Comparison of ENCODE assay signal across 1 cellular context in the genomic region with DNA sequence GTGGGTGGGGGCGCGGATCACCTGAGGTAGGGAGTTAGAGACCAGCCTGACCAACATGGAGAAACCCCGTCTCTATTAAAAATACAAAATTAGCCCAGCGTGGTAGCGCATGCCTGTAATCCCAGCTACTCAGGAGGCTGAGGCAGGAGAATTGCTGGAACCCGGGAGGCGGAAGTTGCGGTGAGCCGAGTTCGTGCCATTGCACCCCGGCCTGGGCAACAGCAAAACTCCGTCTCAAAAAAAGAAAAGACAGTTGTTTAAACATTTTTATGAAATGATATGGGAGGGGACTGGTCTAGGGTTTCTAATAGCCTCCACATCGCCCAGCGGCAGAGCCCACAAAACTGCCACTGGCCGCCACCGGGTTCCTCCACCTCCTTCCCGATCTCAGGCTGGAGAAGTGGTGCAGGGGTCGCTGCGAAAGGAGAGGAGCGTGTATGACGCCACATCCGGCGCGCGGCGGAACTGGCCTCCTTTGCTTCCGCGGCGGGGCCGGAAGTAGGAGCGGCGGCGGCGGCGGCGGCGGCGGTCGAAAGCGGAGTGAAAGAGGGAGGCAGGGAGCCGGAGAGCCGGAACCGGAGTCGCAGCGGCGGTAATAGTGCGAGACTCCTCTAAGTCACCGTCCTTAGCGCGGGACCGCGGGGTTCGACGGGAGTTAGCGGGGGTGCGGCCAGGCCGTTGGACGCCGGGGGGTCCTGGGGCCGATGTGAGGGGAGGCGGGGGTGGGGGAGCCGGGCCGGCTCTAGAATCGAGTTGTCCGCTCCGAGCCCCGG.
TF ChIP-seq lines count a peak whose summit lies in the region.

Gene PPP4C, plus strand, starts transcription at position 492 of the 773 bp plus-strand sequence. CDS start 384 bp downstream, outside the sequence.

TF ChIP-seq in HepG2, 621 proteins besides CTCF, POLR2A, EP300 and RAD21 (continued from another document and continues in another):
- TF ChIP-seq ZBTB4 (CRISPR knock-in tag; IDR thresholded peaks at IDR 0.05; ENCODE audit: borderline replicate concordance) = no peak
- no peak for TF ChIP-seq ISX (CRISPR knock-in tag; conservative IDR thresholded peaks at IDR 0.05)
- TF ChIP-seq MAFK (conservative IDR thresholded peaks at IDR 0.05 in 1 of 2, IDR thresholded peaks at IDR 0.05 in 1 of 2; ENCODE audit: low read length in 2 of 2) = no peak
- no peak for TF ChIP-seq ESRRA (CRISPR knock-in tag; IDR thresholded peaks at IDR 0.05; ENCODE audit: low read depth)
- TF ChIP-seq ZFP36 (IDR thresholded peaks at IDR 0.05; ENCODE audit: borderline replicate concordance, low read depth, low read length, partially characterized antibody) = no peak
- TF ChIP-seq XRCC5 (optimal IDR thresholded peaks at IDR 0.05; ENCODE audit: low read length) = no peak
- 0 out of 2 replicates have a peak, but pooled peaks have one; percentile 50 for TF ChIP-seq PLSCR1 (CRISPR knock-in tag; IDR thresholded peaks at IDR 0.05; ENCODE audit: borderline replicate concordance)
- no peak for TF ChIP-seq ZNF317 (CRISPR knock-in tag; IDR thresholded peaks at IDR 0.05)
- 0 out of 2 replicates have a peak, but pooled peaks have one; percentile 47 for TF ChIP-seq MED13 (CRISPR knock-in tag; IDR thresholded peaks at IDR 0.05)
- peak; percentile 78 for TF ChIP-seq ZFP82 (CRISPR knock-in tag; IDR thresholded peaks at IDR 0.05; ENCODE audit: borderline replicate concordance)
- no peak for TF ChIP-seq ZNF101 (CRISPR knock-in tag; IDR thresholded peaks at IDR 0.05; ENCODE audit: borderline replicate concordance, low read depth)
- no peak; the same call in 1 of the 2 replicates for TF ChIP-seq ZMYM4 (CRISPR knock-in tag; IDR thresholded peaks at IDR 0.05)
- TF ChIP-seq MAF1 (CRISPR knock-in tag; IDR thresholded peaks at IDR 0.05; ENCODE audit: borderline replicate concordance) = no peak
- TF ChIP-seq ZNF407 (CRISPR knock-in tag; IDR thresholded peaks at IDR 0.05; ENCODE audit: not compliant biosample characterization) = no peak
- no peak for TF ChIP-seq HHEX (CRISPR knock-in tag; IDR thresholded peaks at IDR 0.05)
- TF ChIP-seq HNF1B (CRISPR knock-in tag; IDR thresholded peaks at IDR 0.05) = 0 out of 2 replicates have a peak, but pooled peaks have one; percentile 10
- TF ChIP-seq ZNF543 (CRISPR knock-in tag; IDR thresholded peaks at IDR 0.05) = no peak
- peak; percentile 90 for TF ChIP-seq TAF1 (CRISPR knock-in tag; IDR thresholded peaks at IDR 0.05)
- TF ChIP-seq RNF2 (conservative IDR thresholded peaks at IDR 0.05; ENCODE audit: low read depth) = no peak
- TF ChIP-seq, protein P1, sequence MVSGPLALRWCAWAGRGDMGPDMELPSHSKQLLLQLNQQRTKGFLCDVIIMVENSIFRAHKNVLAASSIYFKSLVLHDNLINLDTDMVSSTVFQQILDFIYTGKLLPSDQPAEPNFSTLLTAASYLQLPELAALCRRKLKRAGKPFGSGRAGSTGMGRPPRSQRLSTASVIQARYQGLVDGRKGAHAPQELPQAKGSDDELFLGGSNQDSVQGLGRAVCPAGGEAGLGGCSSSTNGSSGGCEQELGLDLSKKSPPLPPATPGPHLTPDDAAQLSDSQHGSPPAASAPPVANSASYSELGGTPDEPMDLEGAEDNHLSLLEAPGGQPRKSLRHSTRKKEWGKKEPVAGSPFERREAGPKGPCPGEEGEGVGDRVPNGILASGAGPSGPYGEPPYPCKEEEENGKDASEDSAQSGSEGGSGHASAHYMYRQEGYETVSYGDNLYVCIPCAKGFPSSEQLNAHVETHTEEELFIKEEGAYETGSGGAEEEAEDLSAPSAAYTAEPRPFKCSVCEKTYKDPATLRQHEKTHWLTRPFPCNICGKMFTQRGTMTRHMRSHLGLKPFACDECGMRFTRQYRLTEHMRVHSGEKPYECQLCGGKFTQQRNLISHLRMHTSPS (CRISPR knock-in tag; IDR thresholded peaks at IDR 0.05; ENCODE audit: low read depth) = no peak
- no peak; the same call in none of the 2 replicates for TF ChIP-seq TMF1 (CRISPR knock-in tag; IDR thresholded peaks at IDR 0.05; ENCODE audit: low read depth)
- no peak for TF ChIP-seq TOE1 (CRISPR knock-in tag; IDR thresholded peaks at IDR 0.05)
- TF ChIP-seq ZGPAT (CRISPR knock-in tag; IDR thresholded peaks at IDR 0.05) = peak; percentile 75; the same call in 1 of the 2 replicates
- TF ChIP-seq PRDM4 (CRISPR knock-in tag; IDR thresholded peaks at IDR 0.05; ENCODE audit: borderline replicate concordance) = no peak
- TF ChIP-seq GATAD1 (CRISPR knock-in tag; IDR thresholded peaks at IDR 0.05) = peak; percentile 96
- no peak for TF ChIP-seq CBX2 (IDR thresholded peaks at IDR 0.05; ENCODE audit: low read depth, low read length)
- TF ChIP-seq CBX2 (CRISPR knock-in tag; IDR thresholded peaks at IDR 0.05; ENCODE audit: low read depth) = no peak
- no peak for TF ChIP-seq NR1H2 (CRISPR knock-in tag; IDR thresholded peaks at IDR 0.05; ENCODE audit: borderline replicate concordance, low read depth)
- no peak for TF ChIP-seq NFATC3 (CRISPR knock-in tag; IDR thresholded peaks at IDR 0.05)
- peak; percentile 73; the same call in 1 of the 2 replicates for TF ChIP-seq KAT7 (CRISPR knock-in tag; IDR thresholded peaks at IDR 0.05; ENCODE audit: borderline replicate concordance)
- TF ChIP-seq, protein P2, sequence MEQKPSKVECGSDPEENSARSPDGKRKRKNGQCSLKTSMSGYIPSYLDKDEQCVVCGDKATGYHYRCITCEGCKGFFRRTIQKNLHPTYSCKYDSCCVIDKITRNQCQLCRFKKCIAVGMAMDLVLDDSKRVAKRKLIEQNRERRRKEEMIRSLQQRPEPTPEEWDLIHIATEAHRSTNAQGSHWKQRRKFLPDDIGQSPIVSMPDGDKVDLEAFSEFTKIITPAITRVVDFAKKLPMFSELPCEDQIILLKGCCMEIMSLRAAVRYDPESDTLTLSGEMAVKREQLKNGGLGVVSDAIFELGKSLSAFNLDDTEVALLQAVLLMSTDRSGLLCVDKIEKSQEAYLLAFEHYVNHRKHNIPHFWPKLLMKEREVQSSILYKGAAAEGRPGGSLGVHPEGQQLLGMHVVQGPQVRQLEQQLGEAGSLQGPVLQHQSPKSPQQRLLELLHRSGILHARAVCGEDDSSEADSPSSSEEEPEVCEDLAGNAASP (CRISPR knock-in tag; IDR thresholded peaks at IDR 0.05; ENCODE audit: borderline replicate concordance) = no peak
